ENCODE assay signal across 11 cellular contexts in the genomic region with DNA sequence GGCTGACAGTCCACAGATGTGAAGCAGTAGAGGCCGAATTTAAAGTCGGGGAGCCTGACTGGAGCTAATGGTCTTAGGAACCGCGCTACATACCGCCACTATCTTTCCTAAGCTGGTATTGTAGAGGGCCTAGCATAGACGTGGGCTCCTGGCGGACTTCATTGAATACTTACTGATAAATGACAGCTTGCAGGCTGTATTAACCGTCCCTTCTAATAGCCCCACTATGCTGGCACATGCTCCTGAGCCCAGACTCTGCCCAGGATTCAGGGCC. TPM values are rescaled to one million over a fixed set of nuclear protein-coding genes. Genes with fewer than 3 reads are reported as not detected.
A peak's percentile ranks its signal among the peaks of the same experiment; 100 is the strongest.
DNase-seq lines count a peak whose midpoint lies in the region; ATAC-seq, FAIRE-seq and TF ChIP-seq lines count a peak whose summit lies in the region.
"Not testable (repeated sequence)": the region's sequence is repeated elsewhere in the genome, so short reads cannot be mapped to it uniquely, and the experiment has no call there.
"Had no signal": no experiment of that assay in that cellular context is flagged by ENCODE, and none has a peak within 500 bp of the region (broad histone marks: within the 10 kb centered on the region; RNA-seq: fewer than 3 reads in every experiment).

No MANE protein-coding gene starts in this region.

- H3K27me3 ChIP-seq in H1 (replicated peaks in 1 of 4; ENCODE audit: control insufficient read depth in 3 of 4, extremely low read depth in 1 of 4, insufficient read depth in 3 of 4, low read length in 3 of 4); stomach smooth muscle (ENCODE audit: control insufficient read depth in 1 of 2, insufficient read depth in 2 of 2, low read length in 2 of 2): not testable (repeated sequence)

- H3K18ac ChIP-seq in H1 (ENCODE audit: extremely low read depth, low read length) = not testable (repeated sequence)

- 0 out of 2 replicates have a peak overlapping the region, but pooled peaks have one; percentile 58 for H3K4me3 ChIP-seq in AG10803 (ENCODE audit: low read length)
- peak overlapping the region; percentile 55 to 73 (median 62); a peak in 5 of 8 replicates for H3K4me3 ChIP-seq in H1 (ENCODE audit: extremely low read depth in 1 of 4, insufficient read depth in 2 of 4, low read depth in 3 of 4, low read length in 4 of 4)
- H3K4me3 ChIP-seq in stomach smooth muscle (ENCODE audit: low read length in 2 of 2) = peak overlapping the region; percentile 80 to 81

- not testable (repeated sequence) for H4K20me1 ChIP-seq in H1 (replicated peaks in 1 of 2; ENCODE audit: control insufficient read depth in 1 of 2, insufficient read depth in 2 of 2, low read length in 2 of 2)

- H3K4me3 Mint-ChIP-seq in IgD-negative memory B cell = peak overlapping the region; percentile 86 to 93 (median 92)
- peak overlapping the region; percentile 79 to 83 (median 79) for H3K4me3 Mint-ChIP-seq in T-cell
- peak overlapping the region; percentile 80 for H3K4me3 Mint-ChIP-seq in activated naive CD8-positive, alpha-beta T cell treated with anti-CD3 and anti-CD28 coated beads, Interleukin-2, amount 10 ng/mL, durations not matched to agents 7 days and 5 days
- H3K4me3 Mint-ChIP-seq in immature natural killer cell = peak overlapping the region; percentile 75 to 83 (median 76)

- not testable (repeated sequence) for H3K4me1 Mint-ChIP-seq in IgD-negative memory B cell; activated naive CD8-positive, alpha-beta T cell treated with anti-CD3 and anti-CD28 coated beads, Interleukin-2, amount 10 ng/mL, durations not matched to agents 7 days and 5 days
- peaks cover 7 to 21% (median 14%) of the 10 kb centered on the region in 3 donors for H3K4me1 Mint-ChIP-seq in T-cell
- peaks cover 6 to 13% of the 10 kb centered on the region in 2 donors for H3K4me1 Mint-ChIP-seq in immature natural killer cell

- not testable (repeated sequence) for H3K4me1 ChIP-seq in H1 (replicated peaks in 1 of 4; ENCODE audit: control insufficient read depth in 3 of 4, insufficient read depth in 4 of 4, low read length in 3 of 4); stomach smooth muscle (ENCODE audit: control insufficient read depth, insufficient read depth, low read length)

- not testable (repeated sequence) for H4K5ac ChIP-seq in H1 (ENCODE audit: insufficient read length, low read depth, low read length)

- not testable (repeated sequence) for H2BK15ac ChIP-seq in H1 (ENCODE audit: low read length)

- H3K23ac ChIP-seq in H1 (ENCODE audit: insufficient read length) = not testable (repeated sequence)

- not testable (repeated sequence) for TF ChIP-seq POLR2A in H1 (IDR thresholded peaks at IDR 0.05; ENCODE audit: control extremely low read depth in 1 of 2, low read depth in 2 of 2, low read length in 2 of 2)

- CTCF ChIA-PET in T-cell (lab: Charles Lee) = not testable (repeated sequence)
- CTCF ChIA-PET in H1 (lab: Charles Lee; ENCODE audit: partially characterized antibody) = interaction anchor here (0.8 to 1.6 kb wide), 4 partner anchors 21 to 892 kb away, joined by 3 to 5 read pairs (median 3); no protein-coding TSS in a partner anchor

- H2BK120ac ChIP-seq in H1 (replicated peaks; ENCODE audit: low read depth, low read length) = not testable (repeated sequence)

- not testable (repeated sequence) for H4K8ac ChIP-seq in H1 (ENCODE audit: extremely low read depth, insufficient read depth, low read length)

- not testable (repeated sequence) for H3K36me3 Mint-ChIP-seq in IgD-negative memory B cell; T-cell; activated naive CD8-positive, alpha-beta T cell treated with anti-CD3 and anti-CD28 coated beads, Interleukin-2, amount 10 ng/mL, durations not matched to agents 7 days and 5 days; immature natural killer cell

- H2AFZ ChIP-seq in H1 (ENCODE audit: low read length) = 0 out of 2 replicates have a peak overlapping the region, but pooled peaks have one; percentile 84

- not testable (repeated sequence) for H3K9me3 ChIP-seq in H1 (ENCODE audit: insufficient read depth in 2 of 2, low read depth in 1 of 2, low read length in 1 of 2); stomach smooth muscle (ENCODE audit: control insufficient read depth in 2 of 2, low read length in 2 of 2)

- H3K9me3 Mint-ChIP-seq in IgD-negative memory B cell; T-cell; activated naive CD8-positive, alpha-beta T cell treated with anti-CD3 and anti-CD28 coated beads, Interleukin-2, amount 10 ng/mL, durations not matched to agents 7 days and 5 days; immature natural killer cell: not testable (repeated sequence)

- not testable (repeated sequence) for H2AK5ac ChIP-seq in H1 (ENCODE audit: low read depth, low read length)

- H4K91ac ChIP-seq in H1 (replicated peaks; ENCODE audit: insufficient read length, low read length) = not testable (repeated sequence)

- H3K27ac ChIP-seq in H1 (ENCODE audit: low read depth, low read length) = not testable (repeated sequence)
- H3K27ac ChIP-seq in stomach smooth muscle (ENCODE audit: low read length) = peak overlapping the region; percentile 26

- H3K27ac Mint-ChIP-seq in IgD-negative memory B cell (peak overlapping the region; percentile 83 to 91 (median 91)), T-cell (peak overlapping the region in 1 of 2 donors; percentile 85), immature natural killer cell (peak overlapping the region in 4 of 6 donors; percentile 28 to 55 (median 35))
- H3K27ac Mint-ChIP-seq in activated naive CD8-positive, alpha-beta T cell treated with anti-CD3 and anti-CD28 coated beads, Interleukin-2, amount 10 ng/mL, durations not matched to agents 7 days and 5 days = peak overlapping the region; percentile 76

- FAIRE-seq in H1 (lab: Jason Lieb, UNC) = not testable (repeated sequence)

- H3K9ac ChIP-seq in H1 (replicated peaks in 1 of 4; ENCODE audit: extremely low read depth in 1 of 4, low read depth in 3 of 4, low read length in 3 of 4) = not testable (repeated sequence)
- peak overlapping the region in 1 of 2 donors; percentile 70 for H3K9ac ChIP-seq in stomach smooth muscle (ENCODE audit: low read length in 2 of 2)

- H2BK5ac ChIP-seq in H1 (ENCODE audit: low read depth, low read length) = not testable (repeated sequence)

- peak overlapping the region; percentile 72 to 88 for H3K4me2 ChIP-seq in H1 (ENCODE audit: insufficient read depth in 1 of 2, low read depth in 2 of 2, low read length in 2 of 2)

- TF ChIP-seq RAD21 in H1 (IDR thresholded peaks at IDR 0.05 in 1 of 2, conservative IDR thresholded peaks at IDR 0.05 in 1 of 2; ENCODE audit: low read depth in 2 of 2, low read length in 2 of 2) = not testable (repeated sequence)

- TF ChIP-seq EP300 in H1 (IDR thresholded peaks at IDR 0.05; ENCODE audit: borderline replicate concordance in 1 of 2, low read depth in 2 of 2, low read length in 2 of 2) = not testable (repeated sequence)

- H3K23me2 ChIP-seq in H1 (ENCODE audit: low read depth, low read length) = not testable (repeated sequence)

- H3K79me2 ChIP-seq in H1 (ENCODE audit: control insufficient read depth in 1 of 2, insufficient read depth in 2 of 2, low read length in 2 of 2) = not testable (repeated sequence)

- not testable (repeated sequence) for H3K4ac ChIP-seq in H1 (replicated peaks; ENCODE audit: insufficient read length, low read depth, low read length)

- H3K79me1 ChIP-seq in H1 (ENCODE audit: low read depth, low read length) = not testable (repeated sequence)

- ATAC-seq in T-cell (replicated peaks in 1 of 4); activated naive CD8-positive, alpha-beta T cell treated with anti-CD3 and anti-CD28 coated beads, Interleukin-2, amount 10 ng/mL, durations not matched to agents 7 days and 5 days (ENCODE audit: low read depth): not testable (repeated sequence)
- peak; percentile 29 for ATAC-seq in omental fat pad (ENCODE audit: low FRiP score)

- not testable (repeated sequence) for H3K56ac ChIP-seq in H1 (replicated peaks; ENCODE audit: insufficient read length, low read depth, low read length)

- not testable (repeated sequence) for H2BK20ac ChIP-seq in H1 (ENCODE audit: low read length)

- H3K27me3 Mint-ChIP-seq in IgD-negative memory B cell; T-cell; activated naive CD8-positive, alpha-beta T cell treated with anti-CD3 and anti-CD28 coated beads, Interleukin-2, amount 10 ng/mL, durations not matched to agents 7 days and 5 days; immature natural killer cell (ENCODE audit: low read depth in 3 of 3): not testable (repeated sequence)

- not testable (repeated sequence) for H3K36me3 ChIP-seq in H1 (ENCODE audit: control insufficient read depth in 2 of 4, insufficient read depth in 4 of 4, low read length in 3 of 4); stomach smooth muscle (ENCODE audit: control insufficient read depth in 2 of 2, insufficient read depth in 2 of 2, low read length in 2 of 2)

- not testable (repeated sequence) for H3K14ac ChIP-seq in H1 (ENCODE audit: insufficient read length)

- TF ChIP-seq CTCF in AG10803 (conservative IDR thresholded peaks at IDR 0.05; ENCODE audit: low read length); H1 (IDR thresholded peaks at IDR 0.05; ENCODE audit: control extremely low read depth in 1 of 3, insufficient read depth in 1 of 3, low read depth in 1 of 3, low read length in 3 of 3); omental fat pad (IDR thresholded peaks at IDR 0.05): not testable (repeated sequence)

- H2BK12ac ChIP-seq in H1 (ENCODE audit: low read depth, low read length) = not testable (repeated sequence)

- not testable (repeated sequence) for DNase-seq in AG10803 (ENCODE audit: low read depth); T-cell; activated naive CD8-positive, alpha-beta T cell treated with anti-CD3 and anti-CD28 coated beads, Interleukin-2, amount 10 ng/mL, durations not matched to agents 7 days and 5 days; H1 (ENCODE audit: low read depth in 1 of 2, low spot score in 2 of 2); immature natural killer cell; omental fat pad (ENCODE audit: low spot score)

- 79% methylated on average over 8 of the region's 8 CpGs; no CpG with 5 or more reads in 1 of the 2 experiments for WGBS in H1 (ENCODE audit: extremely low coverage in 1 of 2, insufficient coverage in 1 of 2, insufficient read length in 1 of 2, insufficient replicate concordance in 2 of 2, low coverage in 1 of 2, low lambda C conversion rate in 2 of 2, missing lambda C conversion rate in 1 of 2), 2 experiments

- POLR2A ChIA-PET in T-cell (lab: Charles Lee) = not testable (repeated sequence)
- POLR2A ChIA-PET in activated naive CD8-positive, alpha-beta T cell treated with anti-CD3 and anti-CD28 coated beads, Interleukin-2, amount 10 ng/mL, durations not matched to agents 7 days and 5 days (lab: Charles Lee) = interaction anchor here (1.2 to 2.3 kb wide), 5 partner anchors 29 to 77 kb away, joined by 4 to 26 read pairs (median 4); a partner anchor contains a TSS
- POLR2A ChIA-PET in H1 (lab: Charles Lee; ENCODE audit: partially characterized antibody) = interaction anchor here (0.6 to 1.8 kb wide), 5 partner anchors 25 to 82 kb away, joined by 3 to 6 read pairs (median 3); a partner anchor contains a TSS

RNA-seq across cellular contexts. Expression of a gene that starts 0.5 kb away (rescaled TPM):
- polyA plus RNA-seq in IgD-negative memory B cell (not detected), H1 (2011; rRNA removed) (not detected in 2 replicates), immature natural killer cell (not detected)
- total RNA-seq in T-cell (1 to 10 TPM in 1 of 5 donors, under 1 TPM in 1, not detected in 3; 0.63 to 1.2 TPM), omental fat pad (not detected)
- total RNA-seq in activated naive CD8-positive, alpha-beta T cell treated with anti-CD3 and anti-CD28 coated beads, Interleukin-2, amount 10 ng/mL, durations not matched to agents 7 days and 5 days = not detected
- not detected in 2 replicates for total RNA-seq in H1 (2021; fragmentation: NEBNext Ultra II Directional; extraction: Animal tissue kit (Norgen Biotek cat#: 25700))
- polyA plus RNA-seq in H1 (2011; cell fraction: cytosol; rRNA removed) = not detected
- not detected for polyA plus RNA-seq in H1 (2011; cell fraction: nucleus; rRNA removed)
- polyA plus RNA-seq in H1 (2012, experiment 1 of 2) = not detected in 4 replicates
- polyA plus RNA-seq in H1 (2012, experiment 2 of 2) = not detected
- not detected for polyA plus RNA-seq in H1 (2013, experiment 1 of 2)
- not detected for polyA plus RNA-seq in H1 (2013, experiment 2 of 2)
- 0.12 TPM in 1 of 2 replicates, not detected in the other for polyA minus RNA-seq in H1 (2011; rRNA and poly(A)+ RNA removed)
- polyA minus RNA-seq in H1 (2011; cell fraction: cytosol; rRNA and poly(A)+ RNA removed) = not detected
- not detected for polyA minus RNA-seq in H1 (2011; cell fraction: nucleus; rRNA and poly(A)+ RNA removed)
- total RNA-seq: cerebellum, left lobe of liver, subcutaneous adipose tissue had no signal
